Comparison of ENCODE assay signal across 19 cellular contexts in the genomic region with DNA sequence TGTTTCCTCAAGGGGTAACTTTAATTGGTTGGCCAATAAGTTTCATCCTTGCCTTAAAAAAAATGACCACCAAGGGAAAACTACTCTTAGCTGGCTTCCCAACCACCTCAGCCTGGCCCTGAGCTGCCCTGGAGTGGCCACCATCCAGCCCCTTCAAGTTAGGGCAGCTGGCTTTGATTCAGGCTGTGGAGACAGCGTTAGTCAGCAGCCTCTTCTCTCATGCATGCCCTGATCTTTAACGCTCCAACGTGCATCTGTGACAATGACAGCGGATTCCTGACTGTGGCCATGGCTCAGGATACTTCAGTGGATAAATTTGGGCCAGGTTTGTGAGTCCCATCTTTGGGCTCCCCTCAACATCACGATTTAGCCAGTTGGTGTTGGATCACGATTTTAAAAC.
"Had no signal": no experiment of that assay in that cellular context is flagged by ENCODE, and none has a peak within 500 bp of the region (broad histone marks: within the 10 kb centered on the region; RNA-seq: fewer than 3 reads in every experiment).

No MANE protein-coding gene starts in this region.

- H3K27ac ChIP-seq: ovary, tibial artery had no signal

- ATAC-seq: activated T-helper 17 cell treated with anti-CD3 and anti-CD28 coated beads, Interleukin-2, amount 50 U/mL, for 72 hours; esophagus mucosa; left lobe of liver; naive thymus-derived CD4-positive, alpha-beta T cell had no signal

- H3K27me3 ChIP-seq: ovary, tibial artery had no signal

- DNase-seq: activated CD4-positive, alpha-beta memory T cell treated with anti-CD3 and anti-CD28 coated beads, Interleukin-2, amount 10 ng/mL, durations not matched to agents 7 days and 5 days; activated CD4-positive, alpha-beta T cell treated with anti-CD3 and anti-CD28 coated beads for 48 hours; activated CD4-positive, CD25-positive, alpha-beta regulatory T cell; activated naive CD4-positive, alpha-beta T cell; activated naive CD8-positive, alpha-beta T cell treated with anti-CD3 and anti-CD28 coated beads for 36 hours; activated T-cell treated with anti-CD3 and anti-CD28 coated beads, Interleukin-2, amount 50 U/mL, for 1 hour; amniotic stem cell; effector CD8-positive, alpha-beta T cell; islet precursor cell; naive thymus-derived CD4-positive, alpha-beta T cell; ovary; stimulated activated CD4-positive, alpha-beta T cell treated with anti-CD3 and anti-CD28 coated beads, Interleukin-12 subunit alpha, Interleukin-12 subunit beta, amount 100 ng/mL, for 4 hours; stimulated activated CD4-positive, alpha-beta T cell treated with anti-CD3 and anti-CD28 coated beads, Interleukin-1b, Interleukin-23, amount 100 ng/mL, for 48 hours; stimulated activated CD8-positive, alpha-beta memory T cell treated with anti-CD3 and anti-CD28 coated beads, Interleukin-4, amount 100 ng/mL, for 48 hours; stimulated activated naive CD4-positive, alpha-beta T cell; tibial artery had no signal

- H3K9me3 ChIP-seq: ovary, tibial artery had no signal

- H3K4me3 ChIP-seq: ovary, tibial artery had no signal

- H3K36me3 ChIP-seq: ovary, tibial artery had no signal
